In genomic region chr1:64047549-64047969, GRCh38 we compare ENCODE assay signal across 20 cellular contexts.
"Had no signal": no experiment of that assay in that cellular context is flagged by ENCODE, and none has a peak within 500 bp of the region (broad histone marks: within the 10 kb centered on the region; RNA-seq: fewer than 3 reads in every experiment).

No MANE protein-coding gene starts in this region.

- H3K9me3 ChIP-seq: psoas muscle, right lobe of liver, suprapubic skin, thyroid gland, upper lobe of left lung, uterus had no signal

- H3K4me1 ChIP-seq: right lobe of liver, uterus had no signal

- DNase-seq: effector memory CD4-positive, alpha-beta T cell; foreskin keratinocyte; head of caudate nucleus; left colon; mesendoderm; naive B cell; psoas muscle; retina; right lobe of liver; stimulated activated CD4-positive, alpha-beta T cell treated with anti-CD3 and anti-CD28 coated beads, Interleukin-4, amount 100 ng/mL, for 1 hour; stimulated activated CD8-positive, alpha-beta memory T cell treated with anti-CD3 and anti-CD28 coated beads, Interleukin-4, amount 100 ng/mL, for 48 hours; stimulated activated naive CD8-positive, alpha-beta T cell treated with anti-CD3 and anti-CD28 coated beads, Interleukin-15, Interleukin-2, amounts not matched to agents 100 U/mL and 50 U/mL, for 24 hours; thyroid gland; upper lobe of left lung; uterus had no signal

- H3K27ac ChIP-seq: foreskin keratinocyte, hepatocyte, parathyroid adenoma, psoas muscle, right lobe of liver, suprapubic skin, thyroid gland, upper lobe of left lung, uterus had no signal

- H3K4me3 ChIP-seq: hepatocyte, psoas muscle, right lobe of liver, suprapubic skin, thyroid gland, upper lobe of left lung, uterus had no signal

- H3K79me2 ChIP-seq: parathyroid adenoma had no signal

- H3K4me2 ChIP-seq: hepatocyte had no signal

- H3K27me3 ChIP-seq: foreskin keratinocyte, hepatocyte, right lobe of liver, suprapubic skin, thyroid gland, upper lobe of left lung, uterus had no signal

- ATAC-seq: esophagus mucosa; foreskin keratinocyte; left colon; psoas muscle; right lobe of liver; stimulated activated effector memory CD8-positive, alpha-beta T cell treated with anti-CD3 and anti-CD28 coated beads, Interleukin-12 subunit alpha, Interleukin-12 subunit beta, amount 100 ng/mL, for 72 hours; stimulated activated naive CD8-positive, alpha-beta T cell treated with anti-CD3 and anti-CD28 coated beads, Interleukin-15, Interleukin-2, amounts not matched to agents 100 U/mL and 50 U/mL, for 24 hours had no signal

- H2AFZ ChIP-seq: hepatocyte, parathyroid adenoma had no signal

- H3K9ac ChIP-seq: parathyroid adenoma had no signal

- H3K36me3 ChIP-seq: right lobe of liver, suprapubic skin, thyroid gland, upper lobe of left lung, uterus had no signal
